Comparison of ENCODE assay signal across 16 cellular contexts in the genomic region with DNA sequence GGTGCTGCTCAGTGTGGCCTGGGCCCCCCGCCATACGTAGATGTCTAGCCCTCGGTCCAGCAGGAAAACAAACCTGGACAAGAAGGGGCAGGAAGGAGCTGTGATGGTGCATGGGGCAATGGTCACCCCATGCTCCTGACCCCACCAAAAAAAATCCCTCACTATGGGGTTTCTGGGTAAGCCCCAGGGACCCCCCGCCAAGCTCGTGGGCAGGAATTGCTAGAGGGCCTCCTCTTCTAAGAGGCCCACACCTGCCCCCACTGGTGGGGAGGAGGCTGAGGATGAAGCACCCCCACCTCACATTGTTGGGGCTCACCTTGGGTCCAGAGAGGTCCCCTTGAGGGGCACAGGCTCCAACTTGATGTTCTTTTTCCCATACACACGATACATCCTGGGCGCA. TPM values are rescaled to one million over a fixed set of nuclear protein-coding genes. Genes with fewer than 3 reads are reported as not detected.
DNase-seq lines count a peak whose midpoint lies in the region; ATAC-seq and TF ChIP-seq lines count a peak whose summit lies in the region.
"Had no signal": no experiment of that assay in that cellular context is flagged by ENCODE, and none has a peak within 500 bp of the region (broad histone marks: within the 10 kb centered on the region; RNA-seq: fewer than 3 reads in every experiment).

No MANE protein-coding gene starts in this region.

- H3K9me3 Mint-ChIP-seq in type B pancreatic cell, result no peaks in the 10 kb centered on the region
- H3K9me3 Mint-ChIP-seq: activated T-helper 2 cell treated with anti-CD3 and anti-CD28 coated beads, Interferon-gamma antibody, Interleukin-2, Interleukin-4, amounts not matched to agents 10 μg/mL and 5 μg/mL and 100 μg/mL, durations not matched to agents 14 hours and 24 hours and 36 hours; dendritic cell treated with granulocyte-macrophage colony-stimulating factor and Interleukin-4, amounts not matched to agents 40 ng/mL and 50 ng/mL, for 4 days; naive thymus-derived CD8-positive, alpha-beta T cell had no signal

- peaks cover 0 to 28% (median 23%) of the 10 kb centered on the region in 12 donors for H3K4me1 ChIP-seq in heart left ventricle
- peaks cover 5% of the 10 kb centered on the region for H3K4me1 ChIP-seq in mesenchymal stem cell (ENCODE audit: control insufficient read depth, insufficient read depth, low read depth, low read length)

- H3K4me3 Mint-ChIP-seq in type B pancreatic cell, result no peak overlapping the region
- H3K4me3 Mint-ChIP-seq: dendritic cell treated with granulocyte-macrophage colony-stimulating factor and Interleukin-4, amounts not matched to agents 40 ng/mL and 50 ng/mL, for 4 days; naive thymus-derived CD8-positive, alpha-beta T cell had no signal

- peaks cover 15% of the 10 kb centered on the region for H3K4me1 Mint-ChIP-seq in type B pancreatic cell (ENCODE audit: unreplicated experiment)

- H3K14ac ChIP-seq in mesenchymal stem cell (ENCODE audit: low read length in 2 of 2), result no peak overlapping the region

- no peak overlapping the region for H2BK120ac ChIP-seq in mesenchymal stem cell (ENCODE audit: low read depth, low read length)

- DNase-seq in heart left ventricle, result no peak
- DNase-seq in left ventricle myocardium superior, result no peak
- DNase-seq in caudate nucleus (lab: John Stamatoyannopoulos, UW), result no peak
- DNase-seq in mesenchymal stem cell, result no peak
- DNase-seq in type B pancreatic cell (ENCODE audit: extremely low spot score, unreplicated experiment), result no peak
- DNase-seq in HPDE6-E6E7 (ENCODE audit: extremely low spot score), result no peak
- DNase-seq: GF-D8, SIG-M5 had no signal

- no peak overlapping the region for H3K23ac ChIP-seq in mesenchymal stem cell (ENCODE audit: low read length in 2 of 2)

- H3K4ac ChIP-seq in mesenchymal stem cell (ENCODE audit: low read depth in 1 of 2, low read length in 2 of 2), result no peak overlapping the region

- 69 to 82% (median 75%) methylated on average over 6 to 7 of the region's 7 CpGs for WGBS in heart left ventricle, 4 donors
- WGBS in mesenchymal stem cell, result 97% methylated on average over 7 of the region's 7 CpGs

- H2BK5ac ChIP-seq in mesenchymal stem cell (ENCODE audit: low read depth, low read length, poor library complexity, severe bottlenecking), result no peak overlapping the region

- H2BK12ac ChIP-seq in mesenchymal stem cell (ENCODE audit: low read length in 2 of 2), result no peak overlapping the region

- no peak overlapping the region for H2BK15ac ChIP-seq in mesenchymal stem cell (ENCODE audit: low read depth, poor library complexity, severe bottlenecking)

- peak overlapping the region; percentile 29 to 88 (median 74) for H3K27ac ChIP-seq in heart left ventricle
- H3K27ac ChIP-seq in caudate nucleus (ENCODE audit: low read depth, low read length), result peak overlapping the region; percentile 33
- H3K27ac ChIP-seq in mesenchymal stem cell (ENCODE audit: low read length, poor library complexity, severe bottlenecking), result no peak overlapping the region

- no peak for TF ChIP-seq POLR2A in heart left ventricle (IDR thresholded peaks at IDR 0.05)

- H3K27me3 ChIP-seq in heart left ventricle (no peaks in the 10 kb centered on the region), mesenchymal stem cell (ENCODE audit: control insufficient read depth in 1 of 2, insufficient read depth in 1 of 2, low read length in 2 of 2) (no peaks in the 10 kb centered on the region)
- H3K27me3 ChIP-seq: adrenal gland, tibial nerve had no signal

- H3K36me3 ChIP-seq in heart left ventricle (peaks cover 5 to 100% (median 97%) of the 10 kb centered on the region in 9 donors), mesenchymal stem cell (ENCODE audit: control insufficient read depth in 1 of 2, insufficient read depth in 2 of 2, low read depth in 1 of 2, low read length in 2 of 2) (peaks cover 89 to 90% of the 10 kb centered on the region in 2 experiments)

- no peak overlapping the region for H3K18ac ChIP-seq in mesenchymal stem cell (ENCODE audit: low read depth in 1 of 2, low read length in 2 of 2)

- H2AFZ ChIP-seq in mesenchymal stem cell (ENCODE audit: low read depth, low read length), result no peak overlapping the region

- intact Hi-C loops in heart left ventricle (cut with DNase I) (no loop called here), left ventricle myocardium superior (cut with micrococcal nuclease) (no loop called here)

- H2AK5ac ChIP-seq in mesenchymal stem cell (ENCODE audit: low read length, severe bottlenecking), result no peak overlapping the region

- H3K27ac Mint-ChIP-seq in type B pancreatic cell, result peak overlapping the region; percentile 89
- H3K27ac Mint-ChIP-seq: activated T-helper 2 cell treated with anti-CD3 and anti-CD28 coated beads, Interferon-gamma antibody, Interleukin-2, Interleukin-4, amounts not matched to agents 10 μg/mL and 5 μg/mL and 100 μg/mL, durations not matched to agents 14 hours and 24 hours and 36 hours; dendritic cell treated with granulocyte-macrophage colony-stimulating factor and Interleukin-4, amounts not matched to agents 40 ng/mL and 50 ng/mL, for 4 days had no signal

- H3K36me3 Mint-ChIP-seq in type B pancreatic cell, result peaks cover 12% of the 10 kb centered on the region

- H4K8ac ChIP-seq in mesenchymal stem cell (ENCODE audit: low read length), result no peak overlapping the region

- H3K9me3 ChIP-seq in heart left ventricle, result no peaks in the 10 kb centered on the region
- no peaks in the 10 kb centered on the region for H3K9me3 ChIP-seq in mesenchymal stem cell (ENCODE audit: control insufficient read depth, low read length)
- H3K9me3 ChIP-seq: A549, adrenal gland, tibial nerve had no signal

- TF ChIP-seq CTCF in heart left ventricle (IDR thresholded peaks at IDR 0.05), result no peak
- TF ChIP-seq CTCF in type B pancreatic cell (conservative IDR thresholded peaks at IDR 0.05), result no peak

- no peaks in the 10 kb centered on the region for H3K27me3 Mint-ChIP-seq in type B pancreatic cell
- H3K27me3 Mint-ChIP-seq: dendritic cell treated with granulocyte-macrophage colony-stimulating factor and Interleukin-4, amounts not matched to agents 40 ng/mL and 50 ng/mL, for 4 days; naive thymus-derived CD8-positive, alpha-beta T cell had no signal

- peaks cover 50% of the 10 kb centered on the region for H3K79me1 ChIP-seq in mesenchymal stem cell (replicated peaks; ENCODE audit: low read length, poor library complexity, severe bottlenecking)

- H3K9ac ChIP-seq in mesenchymal stem cell (ENCODE audit: low read length), result peak overlapping the region; percentile 14

- no peak overlapping the region for H3K4me2 ChIP-seq in mesenchymal stem cell (ENCODE audit: low read length, poor library complexity, severe bottlenecking)
- H3K4me2 ChIP-seq: A549 had no signal

- ATAC-seq in heart left ventricle, result no peak
- ATAC-seq in left ventricle myocardium superior, result no peak
- ATAC-seq in GM18502 (IDR thresholded peaks at IDR 0.05; ENCODE audit: poor library complexity, unreplicated experiment), result no peak
- ATAC-seq in GM19463 (IDR thresholded peaks at IDR 0.05; ENCODE audit: unreplicated experiment), result no peak

- H3K4me3 ChIP-seq in heart left ventricle (no peak overlapping the region), mesenchymal stem cell (ENCODE audit: insufficient read depth in 1 of 2, low read depth in 1 of 2, low read length in 2 of 2) (no peak overlapping the region)
- H3K4me3 ChIP-seq: A549, adrenal gland, tibial nerve had no signal

- peak overlapping the region; percentile 14 for H4K91ac ChIP-seq in mesenchymal stem cell (ENCODE audit: low read length)

RNA-seq across cellular contexts. Expression of gene FLII, which starts 9.7 kb away (rescaled TPM):
- total RNA-seq in heart left ventricle (100 to 1,000 TPM; 218 to 535 (median 307) TPM), left ventricle myocardium superior (292 TPM), type B pancreatic cell (ENCODE audit: low replicate concordance) (248 and 320 TPM in 2 replicates)
- 100 to 1,000 TPM; 321 to 364 TPM for polyA plus RNA-seq in heart left ventricle
- 181 TPM for polyA plus RNA-seq in mesenchymal stem cell (2013, experiment 1 of 2)
- polyA plus RNA-seq in mesenchymal stem cell (2013, experiment 2 of 2), result 174 TPM

RNA-seq across cellular contexts. Expression of gene MIEF2, which starts 11.7 kb away (rescaled TPM):
- total RNA-seq in heart left ventricle, result 10 to 100 TPM; 23.2 to 46.9 (median 26.7) TPM
- polyA plus RNA-seq in heart left ventricle, result 10 to 100 TPM; 18.8 to 27.4 TPM
- total RNA-seq in left ventricle myocardium superior, result 32.2 TPM
- polyA plus RNA-seq in mesenchymal stem cell (2013, experiment 1 of 2), result 3.5 TPM
- 3.6 TPM for polyA plus RNA-seq in mesenchymal stem cell (2013, experiment 2 of 2)
- 17.9 and 31.2 TPM in 2 replicates for total RNA-seq in type B pancreatic cell (ENCODE audit: low replicate concordance)

RNA-seq across cellular contexts. Expression of gene LLGL1, which starts 23.4 kb away (rescaled TPM):
- total RNA-seq in heart left ventricle (10 to 100 TPM in 5 of 9 donors, 1 to 10 TPM in 4; 6.8 to 20.7 (median 10.8) TPM), left ventricle myocardium superior (9.0 TPM), type B pancreatic cell (ENCODE audit: low replicate concordance) (35.1 and 61.2 TPM in 2 replicates)
- polyA plus RNA-seq in heart left ventricle, result 1 to 10 TPM; 5.3 to 8.9 TPM
- 13.5 TPM for polyA plus RNA-seq in mesenchymal stem cell (2013, experiment 1 of 2)
- 13.0 TPM for polyA plus RNA-seq in mesenchymal stem cell (2013, experiment 2 of 2)
